ENCODE assay signal across 15 cellular contexts in the genomic region with DNA sequence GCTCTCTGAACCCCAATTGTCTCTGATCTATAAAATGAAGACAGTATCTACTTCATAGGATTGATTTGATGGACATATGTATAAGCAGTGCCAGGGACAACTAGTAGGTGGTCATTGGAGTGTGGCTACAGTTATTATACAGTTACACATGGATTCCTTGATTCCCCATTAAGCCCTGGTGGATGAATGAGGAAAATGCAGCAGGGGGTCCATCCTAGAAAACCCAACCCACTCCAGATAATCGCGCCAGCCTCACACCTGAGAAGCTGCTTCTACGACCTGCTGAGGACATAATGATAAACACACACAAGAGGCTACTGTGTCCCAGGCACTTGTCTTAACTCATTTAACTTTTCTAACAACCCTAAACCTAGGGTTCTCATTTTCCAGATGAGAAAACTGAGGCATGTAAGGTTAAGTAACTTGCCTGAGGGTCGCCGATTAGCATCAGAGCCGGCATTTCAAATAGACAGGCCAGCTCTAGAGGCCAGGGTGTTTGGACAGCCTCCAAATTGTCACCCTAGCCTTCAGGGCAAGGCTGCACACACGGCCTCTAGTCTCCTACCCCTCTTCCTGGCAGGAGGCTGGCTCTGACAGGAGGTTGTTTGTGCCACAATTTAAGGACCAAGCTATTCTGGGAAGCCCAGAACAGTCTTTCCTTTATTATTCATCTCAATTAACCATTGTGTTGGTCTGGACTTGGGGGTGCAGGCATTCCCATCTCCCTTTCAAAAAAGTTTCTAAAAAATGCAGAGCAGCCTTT. TPM values are rescaled to one million over a fixed set of nuclear protein-coding genes. Genes with fewer than 3 reads are reported as not detected.
DNase-seq lines count a peak whose midpoint lies in the region; ATAC-seq and TF ChIP-seq lines count a peak whose summit lies in the region.
"Had no signal": no experiment of that assay in that cellular context is flagged by ENCODE, and none has a peak within 500 bp of the region (broad histone marks: within the 10 kb centered on the region; RNA-seq: fewer than 3 reads in every experiment).

No MANE protein-coding gene starts in this region.

- POLR2A ChIA-PET in SK-N-SH (lab: Yijun Ruan, JAX): no interaction called here

- intact Hi-C loops in thyroid gland (cut with DNase I): no loop called here

- H3K36me3 ChIP-seq in SK-N-SH (replicated peaks in 1 of 2; ENCODE audit: control insufficient read depth in 1 of 2, insufficient read depth in 2 of 2, low read length in 1 of 2): peaks cover 32 to 45% of the 10 kb centered on the region in 2 experiments
- H3K36me3 ChIP-seq in thyroid gland: peaks cover 9 to 14% of the 10 kb centered on the region in 2 donors

- peaks cover 24% of the 10 kb centered on the region; the same call in 1 of the 2 replicates for H3K79me2 ChIP-seq in SK-N-SH (ENCODE audit: insufficient read depth)

- TF ChIP-seq EP300 in SK-N-SH (IDR thresholded peaks at IDR 0.05; ENCODE audit: borderline replicate concordance in 1 of 2, low read depth in 1 of 2, low read length in 1 of 2): no peak

- no peaks in the 10 kb centered on the region for H4K20me1 ChIP-seq in SK-N-SH (ENCODE audit: insufficient read depth)

- TF ChIP-seq POLR2A in thyroid gland (IDR thresholded peaks at IDR 0.05): no peak

- CTCF ChIA-PET in SK-N-SH (lab: Yijun Ruan, JAX): interaction anchor here (0.9 to 1.5 kb wide), 5 partner anchors 10 to 55 kb away, joined by 3 to 7 read pairs (median 5); a partner anchor contains a TSS

- no peaks in the 10 kb centered on the region for H3K9me2 ChIP-seq in SK-N-SH

- H3K9ac ChIP-seq in SK-N-SH: no peak overlapping the region

- no peak overlapping the region for H2AFZ ChIP-seq in SK-N-SH (ENCODE audit: low read depth)

- H3K27me3 ChIP-seq in SK-N-SH (ENCODE audit: insufficient read depth) (no peaks in the 10 kb centered on the region), thyroid gland (no peaks in the 10 kb centered on the region)

- H3K4me3 ChIP-seq in SK-N-SH (ENCODE audit: low read depth in 2 of 2, low read length in 1 of 2) (no peak overlapping the region), thyroid gland (replicated peaks in 1 of 3) (no peak overlapping the region)

- no peak overlapping the region for H3K4me2 ChIP-seq in SK-N-SH

- no peak for TF ChIP-seq RAD21 in SK-N-SH (IDR thresholded peaks at IDR 0.05; ENCODE audit: low read length)

- H3F3A ChIP-seq in SK-N-SH (replicated peaks; ENCODE audit: insufficient read depth): peaks cover 62% of the 10 kb centered on the region

- TF ChIP-seq CTCF in SK-N-SH (IDR thresholded peaks at IDR 0.05) (peak; percentile 31; the same call in 1 of the 2 replicates), thyroid gland (IDR thresholded peaks at IDR 0.05) (no peak)

- H3K27ac ChIP-seq in SK-N-SH (ENCODE audit: low read depth in 2 of 2, low read length in 1 of 2) (peak overlapping the region in 1 of 2 experiments; percentile 94; a peak in 2 of 4 replicates), epithelial cell of prostate (peak overlapping the region; percentile 100), thyroid gland (peak overlapping the region in 2 of 3 donors; percentile 66 to 81)

- no peak for DNase-seq in SK-N-SH
- no peak for DNase-seq in epithelial cell of prostate (ENCODE audit: low read depth, low spot score)
- DNase-seq in midbrain (lab: John Stamatoyannopoulos, UW): peak; percentile 37
- DNase-seq in thyroid gland: no peak
- DNase-seq in stimulated activated CD4-positive, alpha-beta T cell treated with anti-CD3 and anti-CD28 coated beads, Interleukin-1b, Interleukin-23, amount 100 ng/mL, for 48 hours: no peak
- DNase-seq in NOMO-1 treated with dmso at 0.1 percent for 144 hours (lab: John Stamatoyannopoulos, UW; ENCODE audit: unreplicated experiment): no peak
- DNase-seq in activated effector memory CD4-positive, alpha-beta T cell treated with anti-CD3 and anti-CD28 coated beads, Interleukin-2, amount 50 U/mL, for 16 hours: no peak
- DNase-seq: ACHN; activated naive CD4-positive, alpha-beta T cell treated with Interleukin-2 at 50 U/mL for 16 hours; NCI-H1048; NK-92 treated with Interleukin-12 subunit alpha and Interleukin-12 subunit beta, amount 100 ng/mL, for 24 hours; stimulated activated CD4-positive, alpha-beta T cell treated with anti-CD3 and anti-CD28 coated beads, Interleukin-2, amount 100 ng/mL, for 24 hours; stimulated activated naive CD8-positive, alpha-beta T cell treated with anti-CD3 and anti-CD28 coated beads, Interleukin-15, Interleukin-2, amounts not matched to agents 100 U/mL and 50 U/mL, for 24 hours; T-cell had no signal

- 78% methylated on average over 4 of the region's 7 CpGs for WGBS in SK-N-SH (ENCODE audit: low lambda C conversion rate)
- WGBS in thyroid gland, 2 donors: 71 to 78% methylated on average over 7 of the region's 7 CpGs

- H3K4me1 ChIP-seq in SK-N-SH (ENCODE audit: control insufficient read depth in 1 of 2, insufficient read depth in 2 of 2, low read depth in 1 of 2, low read length in 1 of 2) (peaks cover 13 to 51% of the 10 kb centered on the region in 2 experiments; a peak in 3 of 4 replicates), thyroid gland (peaks cover 16 to 57% of the 10 kb centered on the region in 2 donors)

- H3K9me3 ChIP-seq in SK-N-SH (no peaks in the 10 kb centered on the region), thyroid gland (no peaks in the 10 kb centered on the region)

- ATAC-seq in SK-N-SH treated with all-trans-retinoic acid at 6 μM for 48 hours: no peak
- ATAC-seq: stimulated activated naive CD8-positive, alpha-beta T cell treated with anti-CD3 and anti-CD28 coated beads, Interleukin-15, Interleukin-2, amounts not matched to agents 100 U/mL and 50 U/mL, for 24 hours; T-cell had no signal

TF ChIP-seq in SK-N-SH, 30 proteins besides CTCF, POLR2A, EP300 and RAD21 (continues in another document):
- TF ChIP-seq MXI1 (IDR thresholded peaks at IDR 0.05; ENCODE audit: low read depth, low read length) (no peak), FOXJ3 (CRISPR knock-in tag; IDR thresholded peaks at IDR 0.05) (no peak), NRF1 (IDR thresholded peaks at IDR 0.05; ENCODE audit: low read depth, low read length) (no peak), SMC3 (IDR thresholded peaks at IDR 0.05; ENCODE audit: low read depth, low read length) (no peak), YY1 (IDR thresholded peaks at IDR 0.05; ENCODE audit: low read depth) (no peak), TCF12 (IDR thresholded peaks at IDR 0.05) (no peak), EZH2phosphoT487 (IDR thresholded peaks at IDR 0.05; ENCODE audit: borderline replicate concordance, low read depth) (no peak)
- TF ChIP-seq, protein P1, sequence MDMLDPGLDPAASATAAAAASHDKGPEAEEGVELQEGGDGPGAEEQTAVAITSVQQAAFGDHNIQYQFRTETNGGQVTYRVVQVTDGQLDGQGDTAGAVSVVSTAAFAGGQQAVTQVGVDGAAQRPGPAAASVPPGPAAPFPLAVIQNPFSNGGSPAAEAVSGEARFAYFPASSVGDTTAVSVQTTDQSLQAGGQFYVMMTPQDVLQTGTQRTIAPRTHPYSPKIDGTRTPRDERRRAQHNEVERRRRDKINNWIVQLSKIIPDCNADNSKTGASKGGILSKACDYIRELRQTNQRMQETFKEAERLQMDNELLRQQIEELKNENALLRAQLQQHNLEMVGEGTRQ (IDR thresholded peaks at IDR 0.05; ENCODE audit: borderline replicate concordance, low read depth, low read length): no peak
- TF ChIP-seq, protein P2, sequence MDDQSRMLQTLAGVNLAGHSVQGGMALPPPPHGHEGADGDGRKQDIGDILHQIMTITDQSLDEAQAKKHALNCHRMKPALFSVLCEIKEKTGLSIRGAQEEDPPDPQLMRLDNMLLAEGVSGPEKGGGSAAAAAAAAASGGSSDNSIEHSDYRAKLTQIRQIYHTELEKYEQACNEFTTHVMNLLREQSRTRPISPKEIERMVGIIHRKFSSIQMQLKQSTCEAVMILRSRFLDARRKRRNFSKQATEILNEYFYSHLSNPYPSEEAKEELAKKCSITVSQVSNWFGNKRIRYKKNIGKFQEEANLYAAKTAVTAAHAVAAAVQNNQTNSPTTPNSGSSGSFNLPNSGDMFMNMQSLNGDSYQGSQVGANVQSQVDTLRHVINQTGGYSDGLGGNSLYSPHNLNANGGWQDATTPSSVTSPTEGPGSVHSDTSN (IDR thresholded peaks at IDR 0.05): no peak

TF ChIP-seq in SK-N-SH treated with all-trans-retinoic acid at 6 μM for 48 hours, 23 proteins besides CTCF, POLR2A, EP300 and RAD21 (continues in another document):
- TF ChIP-seq, protein P3, sequence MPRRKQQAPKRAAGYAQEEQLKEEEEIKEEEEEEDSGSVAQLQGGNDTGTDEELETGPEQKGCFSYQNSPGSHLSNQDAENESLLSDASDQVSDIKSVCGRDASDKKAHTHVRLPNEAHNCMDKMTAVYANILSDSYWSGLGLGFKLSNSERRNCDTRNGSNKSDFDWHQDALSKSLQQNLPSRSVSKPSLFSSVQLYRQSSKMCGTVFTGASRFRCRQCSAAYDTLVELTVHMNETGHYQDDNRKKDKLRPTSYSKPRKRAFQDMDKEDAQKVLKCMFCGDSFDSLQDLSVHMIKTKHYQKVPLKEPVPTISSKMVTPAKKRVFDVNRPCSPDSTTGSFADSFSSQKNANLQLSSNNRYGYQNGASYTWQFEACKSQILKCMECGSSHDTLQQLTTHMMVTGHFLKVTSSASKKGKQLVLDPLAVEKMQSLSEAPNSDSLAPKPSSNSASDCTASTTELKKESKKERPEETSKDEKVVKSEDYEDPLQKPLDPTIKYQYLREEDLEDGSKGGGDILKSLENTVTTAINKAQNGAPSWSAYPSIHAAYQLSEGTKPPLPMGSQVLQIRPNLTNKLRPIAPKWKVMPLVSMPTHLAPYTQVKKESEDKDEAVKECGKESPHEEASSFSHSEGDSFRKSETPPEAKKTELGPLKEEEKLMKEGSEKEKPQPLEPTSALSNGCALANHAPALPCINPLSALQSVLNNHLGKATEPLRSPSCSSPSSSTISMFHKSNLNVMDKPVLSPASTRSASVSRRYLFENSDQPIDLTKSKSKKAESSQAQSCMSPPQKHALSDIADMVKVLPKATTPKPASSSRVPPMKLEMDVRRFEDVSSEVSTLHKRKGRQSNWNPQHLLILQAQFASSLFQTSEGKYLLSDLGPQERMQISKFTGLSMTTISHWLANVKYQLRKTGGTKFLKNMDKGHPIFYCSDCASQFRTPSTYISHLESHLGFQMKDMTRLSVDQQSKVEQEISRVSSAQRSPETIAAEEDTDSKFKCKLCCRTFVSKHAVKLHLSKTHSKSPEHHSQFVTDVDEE (CRISPR knock-in tag; IDR thresholded peaks at IDR 0.05): no peak
- TF ChIP-seq GLIS3 (CRISPR knock-in tag; IDR thresholded peaks at IDR 0.05): no peak
- TF ChIP-seq BACH2 (CRISPR knock-in tag; IDR thresholded peaks at IDR 0.05; ENCODE audit: borderline replicate concordance): no peak
- TF ChIP-seq ARNTL (CRISPR knock-in tag; IDR thresholded peaks at IDR 0.05; ENCODE audit: borderline replicate concordance, low read depth): no peak
- TF ChIP-seq OSR1 (CRISPR knock-in tag; IDR thresholded peaks at IDR 0.05): no peak

RNA-seq across cellular contexts. Expression of a gene that starts 3.8 kb away (rescaled TPM):
- 0.10 and 0.15 TPM in 2 replicates for polyA plus RNA-seq in SK-N-SH (2012; rRNA removed)
- 0.12 and 0.14 TPM in 2 replicates for polyA plus RNA-seq in SK-N-SH (2012; cell fraction: cytosol; rRNA removed)
- polyA plus RNA-seq in SK-N-SH (2012; cell fraction: nucleus; rRNA removed): 0.14 and 0.45 TPM in 2 replicates
- total RNA-seq in thyroid gland: not detected

RNA-seq across cellular contexts. Expression of a gene that starts 31.8 kb away (rescaled TPM):
- 616 and 849 TPM in 2 replicates for polyA plus RNA-seq in SK-N-SH (2012; rRNA removed)
- 705 and 770 TPM in 2 replicates for polyA plus RNA-seq in SK-N-SH (2012; cell fraction: cytosol; rRNA removed)
- 216 and 380 TPM in 2 replicates for polyA plus RNA-seq in SK-N-SH (2012; cell fraction: nucleus; rRNA removed)
- 100 to 1,000 TPM; 367 to 562 (median 504) TPM for total RNA-seq in thyroid gland
